15 cellular contexts compared by ENCODE assay signal in genomic region chr10:79396587-79396986, GRCh38.
"Had no signal": no experiment of that assay in that cellular context is flagged by ENCODE, and none has a peak within 500 bp of the region (broad histone marks: within the 10 kb centered on the region; RNA-seq: fewer than 3 reads in every experiment).

No MANE protein-coding gene starts in this region.

- H3K36me3 Mint-ChIP-seq: activated CD4-positive, alpha-beta memory T cell treated with anti-CD3 and anti-CD28 coated beads for 36 hours; activated naive CD8-positive, alpha-beta T cell treated with anti-CD3 and anti-CD28 coated beads for 36 hours had no signal

- H3K27me3 Mint-ChIP-seq: type B pancreatic cell had no signal

- H3K9me3 ChIP-seq: breast epithelium, left lung had no signal

- H3K9me3 Mint-ChIP-seq: activated CD4-positive, alpha-beta memory T cell treated with anti-CD3 and anti-CD28 coated beads for 36 hours; activated naive CD8-positive, alpha-beta T cell treated with anti-CD3 and anti-CD28 coated beads for 36 hours; activated T-cell treated with anti-CD3 and anti-CD28 coated beads, Interleukin-2, amount 50 U/mL, for 72 hours; endodermal cell; type B pancreatic cell had no signal

- DNase-seq: activated CD4-positive, alpha-beta memory T cell treated with anti-CD3 and anti-CD28 coated beads for 36 hours; activated CD4-positive, CD25-positive, alpha-beta regulatory T cell treated with anti-CD3 and anti-CD28 coated beads, Interleukin-2, amount 50 U/mL, for 72 hours; activated gamma-delta T cell treated with Interleukin-2 at 50 U/mL for 16 hours; activated naive CD8-positive, alpha-beta T cell treated with anti-CD3 and anti-CD28 coated beads for 36 hours; activated T-cell treated with anti-CD3 and anti-CD28 coated beads, Interleukin-2, amount 50 U/mL, for 72 hours; anterior cingulate cortex; endodermal cell; erythroblast; head of caudate nucleus; mesendoderm; occipital lobe; T-helper 9 cell had no signal

- H3K4me3 Mint-ChIP-seq: activated CD4-positive, alpha-beta memory T cell treated with anti-CD3 and anti-CD28 coated beads for 36 hours; activated naive CD8-positive, alpha-beta T cell treated with anti-CD3 and anti-CD28 coated beads for 36 hours; activated T-cell treated with anti-CD3 and anti-CD28 coated beads, Interleukin-2, amount 50 U/mL, for 72 hours; endodermal cell; type B pancreatic cell had no signal

- H3K27me3 ChIP-seq: breast epithelium, left lung had no signal

- H3K36me3 ChIP-seq: breast epithelium had no signal

- ATAC-seq: activated T-cell treated with anti-CD3 and anti-CD28 coated beads, Interleukin-2, amount 50 U/mL, for 72 hours; left lung had no signal

- H3K4me3 ChIP-seq: breast epithelium, left lung had no signal

- H3K4me1 Mint-ChIP-seq: activated naive CD8-positive, alpha-beta T cell treated with anti-CD3 and anti-CD28 coated beads for 36 hours had no signal

- H3K27ac Mint-ChIP-seq: activated CD4-positive, alpha-beta memory T cell treated with anti-CD3 and anti-CD28 coated beads for 36 hours; activated naive CD8-positive, alpha-beta T cell treated with anti-CD3 and anti-CD28 coated beads for 36 hours; activated T-cell treated with anti-CD3 and anti-CD28 coated beads, Interleukin-2, amount 50 U/mL, for 72 hours; endodermal cell; type B pancreatic cell had no signal
